ENCODE assay signal across 17 cellular contexts in the genomic region with DNA sequence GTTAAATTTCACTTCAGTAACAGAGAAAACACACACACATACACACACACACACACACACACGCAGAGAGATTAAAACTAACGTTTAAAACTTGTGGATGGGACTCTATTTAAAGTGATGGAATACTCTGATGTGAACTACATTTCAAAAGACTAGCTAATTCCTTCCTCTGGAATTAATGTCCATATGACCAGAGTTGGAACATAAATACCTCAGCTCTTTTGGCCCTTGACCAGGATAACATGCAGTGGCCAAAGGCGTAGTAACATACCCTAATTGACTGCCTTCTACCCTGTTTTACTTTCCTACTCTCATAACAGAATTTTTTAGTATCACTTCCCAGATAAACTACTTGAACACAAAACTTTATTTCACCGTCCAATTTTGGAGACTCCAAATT.
DNase-seq lines count a peak whose midpoint lies in the region; ATAC-seq, FAIRE-seq and TF ChIP-seq lines count a peak whose summit lies in the region.
"Had no signal": no experiment of that assay in that cellular context is flagged by ENCODE, and none has a peak within 500 bp of the region (broad histone marks: within the 10 kb centered on the region; RNA-seq: fewer than 3 reads in every experiment).

No MANE protein-coding gene starts in this region.

- peaks cover 9% of the 10 kb centered on the region for H3K4me1 Mint-ChIP-seq in nephron progenitor cell
- H3K4me1 Mint-ChIP-seq: CD4-positive, CD25-positive, alpha-beta regulatory T cell had no signal

- H3K27ac ChIP-seq in PC-9 = no peak overlapping the region
- H3K27ac ChIP-seq in small intestine (ENCODE audit: low read depth in 1 of 2, low read length in 1 of 2) = no peak overlapping the region
- no peak overlapping the region for H3K27ac ChIP-seq in effector memory CD4-positive, alpha-beta T cell (ENCODE audit: insufficient read depth, low read length, poor library complexity, severe bottlenecking)
- H3K27ac ChIP-seq: BLaER1 treated with 17β-estradiol and CSF1 and Interleukin-3, amounts not matched to agents 10 nM and 100 nM had no signal

- H3K27me3 Mint-ChIP-seq in nephron progenitor cell (ENCODE audit: low read depth, poor library complexity) = no peaks in the 10 kb centered on the region
- H3K27me3 Mint-ChIP-seq: CD4-positive, CD25-positive, alpha-beta regulatory T cell had no signal

- no peaks in the 10 kb centered on the region for H3K36me3 ChIP-seq in PC-9 (ENCODE audit: low read depth)
- H3K36me3 ChIP-seq in small intestine (ENCODE audit: control insufficient read depth in 2 of 2, insufficient read depth in 2 of 2, low read length in 2 of 2) = no peaks in the 10 kb centered on the region
- H3K36me3 ChIP-seq in effector memory CD4-positive, alpha-beta T cell (ENCODE audit: control insufficient read depth, insufficient read depth, low read length) = no peaks in the 10 kb centered on the region
- H3K36me3 ChIP-seq: BLaER1 treated with 17β-estradiol and CSF1 and Interleukin-3, amounts not matched to agents 10 nM and 100 nM had no signal

- peak; percentile 36 for FAIRE-seq in small intestine (lab: Jason Lieb, UNC)
- FAIRE-seq in GM12892 (lab: Jason Lieb, UNC) = no peak
- FAIRE-seq: G401.6, GM19239 had no signal

- no peak for TF ChIP-seq CTCF in PC-9 (conservative IDR thresholded peaks at IDR 0.05)
- no peak for TF ChIP-seq CTCF in nephron progenitor cell (IDR thresholded peaks at IDR 0.05)

- DNase-seq in PC-9 (no peak), glomerular visceral epithelial cell (ENCODE audit: extremely low spot score) (peak; percentile 7), nephron progenitor cell (no peak), small intestine (no peak), GM12892 (ENCODE audit: insufficient read length) (no peak)
- DNase-seq in effector memory CD4-positive, alpha-beta T cell = no peak
- DNase-seq: CD4-positive, CD25-positive, alpha-beta regulatory T cell; DMS153; DMS79 treated with DMSO at 0.1 percent for 48 hours; EL; GOT3; H9; IMR-90 had no signal

- peak overlapping the region; percentile 13; the same call in 1 of the 2 replicates for H2AFZ ChIP-seq in PC-9

- 72 to 93% (median 82%) methylated on average over 4 of the region's 4 CpGs for WGBS in small intestine, 3 donors

- H3F3A ChIP-seq in PC-9 (ENCODE audit: insufficient read depth, low read depth) = no peaks in the 10 kb centered on the region

- no peaks in the 10 kb centered on the region for H3K27me3 ChIP-seq in PC-9 (ENCODE audit: insufficient read depth, low read depth)
- no peaks in the 10 kb centered on the region for H3K27me3 ChIP-seq in small intestine (ENCODE audit: control insufficient read depth in 2 of 2, insufficient read depth in 2 of 2, low read length in 2 of 2)
- H3K27me3 ChIP-seq in effector memory CD4-positive, alpha-beta T cell (replicated peaks; ENCODE audit: control insufficient read depth, insufficient read depth, low read length, poor library complexity, severe bottlenecking) = no peaks in the 10 kb centered on the region
- H3K27me3 ChIP-seq: BLaER1 treated with 17β-estradiol and CSF1 and Interleukin-3, amounts not matched to agents 10 nM and 100 nM had no signal

- ATAC-seq in HG03378 (IDR thresholded peaks at IDR 0.05; ENCODE audit: unreplicated experiment) = no peak

- CTCF ChIA-PET in PC-9 (lab: Charles Lee) = no interaction called here

- no peaks in the 10 kb centered on the region for H3K4me1 ChIP-seq in PC-9 (replicated peaks; ENCODE audit: insufficient read depth)
- no peaks in the 10 kb centered on the region for H3K4me1 ChIP-seq in small intestine (ENCODE audit: control insufficient read depth in 2 of 2, insufficient read depth in 1 of 2, low read depth in 1 of 2, low read length in 1 of 2)
- H3K4me1 ChIP-seq in effector memory CD4-positive, alpha-beta T cell (ENCODE audit: control insufficient read depth, insufficient read depth, low read length, poor library complexity, severe bottlenecking) = no peaks in the 10 kb centered on the region
- H3K4me1 ChIP-seq: BLaER1 treated with 17β-estradiol and CSF1 and Interleukin-3, amounts not matched to agents 10 nM and 100 nM had no signal

- H3K9me3 Mint-ChIP-seq in nephron progenitor cell = no peaks in the 10 kb centered on the region
- H3K9me3 Mint-ChIP-seq: H9 had no signal

- intact Hi-C loops in PC-9 (cut with micrococcal nuclease; ENCODE audit: unreplicated experiment) = no loop called here

- no peak overlapping the region for H3K4me3 ChIP-seq in PC-9
- no peak overlapping the region for H3K4me3 ChIP-seq in small intestine (ENCODE audit: low read depth in 1 of 2, low read length in 2 of 2)
- no peak overlapping the region for H3K4me3 ChIP-seq in effector memory CD4-positive, alpha-beta T cell (ENCODE audit: insufficient read depth, low read depth, low read length, poor library complexity, severe bottlenecking)
- H3K4me3 ChIP-seq: BLaER1 treated with 17β-estradiol and CSF1 and Interleukin-3, amounts not matched to agents 10 nM and 100 nM had no signal

- BruUV-seq in PC-9 (replicated peaks; lab: Mats Ljungman, UMichigan) = no TSS peak

- H4K20me1 ChIP-seq in PC-9 (ENCODE audit: insufficient read depth) = no peaks in the 10 kb centered on the region
- H4K20me1 ChIP-seq: BLaER1 treated with 17β-estradiol and CSF1 and Interleukin-3, amounts not matched to agents 10 nM and 100 nM had no signal

- TF ChIP-seq POLR2A in GM12892 (IDR thresholded peaks at IDR 0.05; ENCODE audit: low read depth, low read length) = no peak

- POLR2A ChIA-PET in PC-9 (lab: Charles Lee; ENCODE audit: unreplicated experiment) = no interaction called here

- H3K4me2 ChIP-seq in PC-9 = no peak overlapping the region
- H3K4me2 ChIP-seq: BLaER1 treated with 17β-estradiol and CSF1 and Interleukin-3, amounts not matched to agents 10 nM and 100 nM had no signal

- H3K4me3 Mint-ChIP-seq in nephron progenitor cell = no peak overlapping the region
- H3K4me3 Mint-ChIP-seq: CD4-positive, CD25-positive, alpha-beta regulatory T cell; H9 had no signal

- peak overlapping the region; percentile 8 for H3K27ac Mint-ChIP-seq in nephron progenitor cell
- H3K27ac Mint-ChIP-seq: CD4-positive, CD25-positive, alpha-beta regulatory T cell had no signal

- no peaks in the 10 kb centered on the region for H3K79me2 ChIP-seq in PC-9 (ENCODE audit: low read depth)

- H3K9me2 ChIP-seq in PC-9 (ENCODE audit: insufficient read depth) = no peaks in the 10 kb centered on the region

- H3K36me3 Mint-ChIP-seq in nephron progenitor cell (ENCODE audit: low read depth) = no peaks in the 10 kb centered on the region
- H3K36me3 Mint-ChIP-seq: CD4-positive, CD25-positive, alpha-beta regulatory T cell had no signal

- H3K9me3 ChIP-seq in PC-9 (ENCODE audit: insufficient read depth, low read depth) = no peaks in the 10 kb centered on the region
- no peaks in the 10 kb centered on the region for H3K9me3 ChIP-seq in small intestine (ENCODE audit: control insufficient read depth, low read depth)
- H3K9me3 ChIP-seq in effector memory CD4-positive, alpha-beta T cell (ENCODE audit: control insufficient read depth, low read length) = no peaks in the 10 kb centered on the region
- H3K9me3 ChIP-seq: BLaER1 treated with 17β-estradiol and CSF1 and Interleukin-3, amounts not matched to agents 10 nM and 100 nM had no signal
